Comparison of ENCODE assay signal across 9 cellular contexts in genomic region chrX:51860679-51861078, GRCh38. TPM values are rescaled to one million over a fixed set of nuclear protein-coding genes. Genes with fewer than 3 reads are reported as not detected.
DNase-seq lines count a peak whose midpoint lies in the region; ATAC-seq and TF ChIP-seq lines count a peak whose summit lies in the region.
"Had no signal": no experiment of that assay in that cellular context is flagged by ENCODE, and none has a peak within 500 bp of the region (broad histone marks: within the 10 kb centered on the region; RNA-seq: fewer than 3 reads in every experiment).

No MANE protein-coding gene starts in this region.

- no peaks in the 10 kb centered on the region for H3K27me3 ChIP-seq in osteoblast (ENCODE audit: insufficient read depth, low read length)
- H3K27me3 ChIP-seq: ovary had no signal

- no peak overlapping the region for H3K4me3 ChIP-seq in osteoblast (ENCODE audit: insufficient read depth, low read length)
- H3K4me3 ChIP-seq: ovary had no signal

- intact Hi-C loops in activated CD4-positive, alpha-beta T cell treated with anti-CD3 and anti-CD28 coated beads for 36 hours (cut with DNase I, micrococcal nuclease), result loop anchor here in 1 of 2 experiments (2.0 kb wide), 1 partner anchor 220 kb away; no protein-coding TSS in a partner anchor

- H2AFZ ChIP-seq in osteoblast (ENCODE audit: low read length), result no peak overlapping the region

- no peak overlapping the region for H3K27ac ChIP-seq in osteoblast (ENCODE audit: low read depth, low read length)
- H3K27ac ChIP-seq: ovary had no signal

- peak; percentile 5 for DNase-seq in activated CD4-positive, alpha-beta T cell treated with anti-CD3 and anti-CD28 coated beads for 36 hours
- DNase-seq in activated CD4-positive, alpha-beta T cell treated with anti-CD3 and anti-CD28 coated beads for 1 hour, result no peak
- peak; percentile 3 for DNase-seq in NCI-H2227 treated with DMSO at 0.1 percent for 48 hours (lab: John Stamatoyannopoulos, UW)
- DNase-seq in dermis blood vessel endothelial cell, result peak; percentile 60
- DNase-seq in osteoblast (ENCODE audit: insufficient read length, low spot score, missing footprints), result no peak
- no peak for DNase-seq in DMS153 (lab: John Stamatoyannopoulos, UW)
- no peak for DNase-seq in epidermal melanocyte (ENCODE audit: insufficient read length, low spot score)
- DNase-seq in MV-4-11 (lab: John Stamatoyannopoulos, UW), result no peak

- CTCF ChIA-PET in activated CD4-positive, alpha-beta T cell treated with anti-CD3 and anti-CD28 coated beads for 36 hours (lab: Charles Lee), result interaction anchor here (0.7 kb wide), 1 partner anchor 27 kb away, joined by 3 read pairs; no protein-coding TSS in a partner anchor

- peaks cover 11% of the 10 kb centered on the region for H3K4me1 Mint-ChIP-seq in activated CD4-positive, alpha-beta T cell treated with anti-CD3 and anti-CD28 coated beads for 36 hours

- no peaks in the 10 kb centered on the region for H3K36me3 ChIP-seq in osteoblast (ENCODE audit: insufficient read depth, low read length)
- H3K36me3 ChIP-seq: ovary had no signal

- H3K9me3 Mint-ChIP-seq in activated CD4-positive, alpha-beta T cell treated with anti-CD3 and anti-CD28 coated beads for 36 hours (ENCODE audit: low read depth), result peaks cover 17% of the 10 kb centered on the region

- no peak overlapping the region for H3K27ac Mint-ChIP-seq in activated CD4-positive, alpha-beta T cell treated with anti-CD3 and anti-CD28 coated beads for 36 hours

- no peaks in the 10 kb centered on the region for H3K27me3 Mint-ChIP-seq in activated CD4-positive, alpha-beta T cell treated with anti-CD3 and anti-CD28 coated beads for 36 hours

- peaks cover 43% of the 10 kb centered on the region for H3K36me3 Mint-ChIP-seq in activated CD4-positive, alpha-beta T cell treated with anti-CD3 and anti-CD28 coated beads for 36 hours (ENCODE audit: low read depth)

- H3K4me3 Mint-ChIP-seq in activated CD4-positive, alpha-beta T cell treated with anti-CD3 and anti-CD28 coated beads for 36 hours, result no peak overlapping the region

- TF ChIP-seq CTCF in osteoblast (IDR thresholded peaks at IDR 0.05; ENCODE audit: extremely low read depth, low read depth, low read length), result peak; percentile 43

- ATAC-seq in activated CD4-positive, alpha-beta T cell treated with anti-CD3 and anti-CD28 coated beads for 36 hours, result no peak

- POLR2A ChIA-PET in activated CD4-positive, alpha-beta T cell treated with anti-CD3 and anti-CD28 coated beads for 36 hours (lab: Charles Lee), result no interaction called here

- H3K4me2 ChIP-seq in osteoblast (ENCODE audit: insufficient read depth, low read length), result no peak overlapping the region

- no peaks in the 10 kb centered on the region for H3K4me1 ChIP-seq in osteoblast (ENCODE audit: insufficient read depth, low read length)

- no peaks in the 10 kb centered on the region for H4K20me1 ChIP-seq in osteoblast (ENCODE audit: insufficient read depth, low read length)

- H3K9me3 ChIP-seq in osteoblast (ENCODE audit: low read depth, low read length), result peaks cover 7% of the 10 kb centered on the region
- H3K9me3 ChIP-seq: ovary had no signal

- H3K79me2 ChIP-seq in osteoblast (ENCODE audit: insufficient read depth, low read length), result no peaks in the 10 kb centered on the region

RNA-seq across cellular contexts. Expression of gene MAGED1, which starts 32.7 kb away (rescaled TPM):
- 10 to 100 TPM; 46.8 to 55.4 TPM for total RNA-seq in activated CD4-positive, alpha-beta T cell treated with anti-CD3 and anti-CD28 coated beads for 36 hours
- total RNA-seq in dermis blood vessel endothelial cell (64.3 and 82.4 TPM in 2 replicates), osteoblast (257 and 258 TPM in 2 replicates)

Comparison
In these comparisons a context has a peak if more than half of its experiments do, and no peak if none do; other contexts are left out.
1. DNase-seq: peak in activated CD4-positive, alpha-beta T cell treated with anti-CD3 and anti-CD28 coated beads for 36 hours (single experiment), NCI-H2227 treated with DMSO at 0.1 percent for 48 hours (single experiment) and dermis blood vessel endothelial cell (single experiment); none in activated CD4-positive, alpha-beta T cell treated with anti-CD3 and anti-CD28 coated beads for 1 hour (single experiment), osteoblast (single experiment), DMS153 (single experiment), epidermal melanocyte (single experiment) and MV-4-11 (single experiment).